Comparison of ENCODE assay signal across 1 cellular context in the genomic region with DNA sequence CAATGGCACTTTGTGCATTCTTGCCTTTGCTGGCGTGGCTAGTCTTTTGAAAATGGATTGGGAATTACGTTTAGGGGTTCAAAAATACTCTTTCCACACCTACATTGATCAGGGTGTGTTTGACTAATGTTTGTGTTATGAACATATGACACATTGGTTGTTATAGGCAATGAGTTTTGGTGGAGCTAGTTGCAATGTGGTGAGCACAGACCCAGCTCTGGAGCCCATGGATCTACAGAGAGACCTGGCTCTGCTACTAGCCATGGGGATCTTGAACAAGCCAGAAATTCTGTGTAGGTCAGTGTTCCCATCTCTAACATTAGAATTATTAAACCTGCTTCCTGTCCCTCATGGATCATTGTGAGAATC.
TF ChIP-seq lines count a peak whose summit lies in the region.

No MANE protein-coding gene starts in this region.

TF ChIP-seq in SK-N-SH, 30 proteins besides CTCF, POLR2A, EP300 and RAD21 (continued from another document):
- TF ChIP-seq, protein P1, sequence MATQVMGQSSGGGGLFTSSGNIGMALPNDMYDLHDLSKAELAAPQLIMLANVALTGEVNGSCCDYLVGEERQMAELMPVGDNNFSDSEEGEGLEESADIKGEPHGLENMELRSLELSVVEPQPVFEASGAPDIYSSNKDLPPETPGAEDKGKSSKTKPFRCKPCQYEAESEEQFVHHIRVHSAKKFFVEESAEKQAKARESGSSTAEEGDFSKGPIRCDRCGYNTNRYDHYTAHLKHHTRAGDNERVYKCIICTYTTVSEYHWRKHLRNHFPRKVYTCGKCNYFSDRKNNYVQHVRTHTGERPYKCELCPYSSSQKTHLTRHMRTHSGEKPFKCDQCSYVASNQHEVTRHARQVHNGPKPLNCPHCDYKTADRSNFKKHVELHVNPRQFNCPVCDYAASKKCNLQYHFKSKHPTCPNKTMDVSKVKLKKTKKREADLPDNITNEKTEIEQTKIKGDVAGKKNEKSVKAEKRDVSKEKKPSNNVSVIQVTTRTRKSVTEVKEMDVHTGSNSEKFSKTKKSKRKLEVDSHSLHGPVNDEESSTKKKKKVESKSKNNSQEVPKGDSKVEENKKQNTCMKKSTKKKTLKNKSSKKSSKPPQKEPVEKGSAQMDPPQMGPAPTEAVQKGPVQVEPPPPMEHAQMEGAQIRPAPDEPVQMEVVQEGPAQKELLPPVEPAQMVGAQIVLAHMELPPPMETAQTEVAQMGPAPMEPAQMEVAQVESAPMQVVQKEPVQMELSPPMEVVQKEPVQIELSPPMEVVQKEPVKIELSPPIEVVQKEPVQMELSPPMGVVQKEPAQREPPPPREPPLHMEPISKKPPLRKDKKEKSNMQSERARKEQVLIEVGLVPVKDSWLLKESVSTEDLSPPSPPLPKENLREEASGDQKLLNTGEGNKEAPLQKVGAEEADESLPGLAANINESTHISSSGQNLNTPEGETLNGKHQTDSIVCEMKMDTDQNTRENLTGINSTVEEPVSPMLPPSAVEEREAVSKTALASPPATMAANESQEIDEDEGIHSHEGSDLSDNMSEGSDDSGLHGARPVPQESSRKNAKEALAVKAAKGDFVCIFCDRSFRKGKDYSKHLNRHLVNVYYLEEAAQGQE (IDR thresholded peaks at IDR 0.05; ENCODE audit: low read depth, low read length): no peak
- TF ChIP-seq, protein P2, sequence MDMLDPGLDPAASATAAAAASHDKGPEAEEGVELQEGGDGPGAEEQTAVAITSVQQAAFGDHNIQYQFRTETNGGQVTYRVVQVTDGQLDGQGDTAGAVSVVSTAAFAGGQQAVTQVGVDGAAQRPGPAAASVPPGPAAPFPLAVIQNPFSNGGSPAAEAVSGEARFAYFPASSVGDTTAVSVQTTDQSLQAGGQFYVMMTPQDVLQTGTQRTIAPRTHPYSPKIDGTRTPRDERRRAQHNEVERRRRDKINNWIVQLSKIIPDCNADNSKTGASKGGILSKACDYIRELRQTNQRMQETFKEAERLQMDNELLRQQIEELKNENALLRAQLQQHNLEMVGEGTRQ (IDR thresholded peaks at IDR 0.05; ENCODE audit: borderline replicate concordance, low read depth, low read length): no peak
- TF ChIP-seq YY1 (IDR thresholded peaks at IDR 0.05; ENCODE audit: low read depth) (no peak), GABPA (IDR thresholded peaks at IDR 0.05; ENCODE audit: low read depth) (no peak), SIN3A (IDR thresholded peaks at IDR 0.05; ENCODE audit: borderline replicate concordance, low read depth, low read length) (no peak), TEAD4 (IDR thresholded peaks at IDR 0.05; ENCODE audit: borderline replicate concordance, insufficient read depth) (no peak)
